Comparison of ENCODE assay signal across 15 cellular contexts in genomic region chr12:92721130-92721529, GRCh38. TPM values are rescaled to one million over a fixed set of nuclear protein-coding genes. Genes with fewer than 3 reads are reported as not detected.
"Had no signal": no experiment of that assay in that cellular context is flagged by ENCODE, and none has a peak within 500 bp of the region (broad histone marks: within the 10 kb centered on the region; RNA-seq: fewer than 3 reads in every experiment).

No MANE protein-coding gene starts in this region.

- ATAC-seq: activated CD4-positive, CD25-positive, alpha-beta regulatory T cell treated with anti-CD3 and anti-CD28 coated beads, Interleukin-2, amount 50 U/mL, for 24 hours; activated naive CD4-positive, alpha-beta T cell treated with anti-CD3 and anti-CD28 coated beads, Interleukin-2, amount 50 U/mL, for 72 hours; esophagus mucosa; left lung; psoas muscle; stimulated activated naive CD8-positive, alpha-beta T cell treated with anti-CD3 and anti-CD28 coated beads, Interleukin-15, Interleukin-2, amounts not matched to agents 100 U/mL and 50 U/mL, for 24 hours had no signal

- DNase-seq: activated effector memory CD4-positive, alpha-beta T cell treated with anti-CD3 and anti-CD28 coated beads, Interleukin-2, amount 50 U/mL, for 16 hours; activated T-cell treated with anti-CD3 and anti-CD28 coated beads, Interleukin-2, amount 50 U/mL, for 24 hours; amygdala; glutamatergic neuron; left lung; nephron progenitor cell; psoas muscle; sigmoid colon; stimulated activated CD4-positive, alpha-beta T cell treated with anti-CD3 and anti-CD28 coated beads, Interleukin-12 subunit alpha, Interleukin-12 subunit beta, amount 100 ng/mL, for 4 hours; stimulated activated naive CD8-positive, alpha-beta T cell treated with anti-CD3 and anti-CD28 coated beads, Interleukin-15, Interleukin-2, amounts not matched to agents 100 U/mL and 50 U/mL, for 24 hours had no signal

- FAIRE-seq: bronchial epithelial cell, endometrium had no signal

RNA-seq across cellular contexts. Expression of gene PLEKHG7, which starts 18.3 kb away (rescaled TPM):
- polyA plus RNA-seq: psoas muscle had no signal
